Comparison of ENCODE assay signal across 8 cellular contexts in the genomic region with DNA sequence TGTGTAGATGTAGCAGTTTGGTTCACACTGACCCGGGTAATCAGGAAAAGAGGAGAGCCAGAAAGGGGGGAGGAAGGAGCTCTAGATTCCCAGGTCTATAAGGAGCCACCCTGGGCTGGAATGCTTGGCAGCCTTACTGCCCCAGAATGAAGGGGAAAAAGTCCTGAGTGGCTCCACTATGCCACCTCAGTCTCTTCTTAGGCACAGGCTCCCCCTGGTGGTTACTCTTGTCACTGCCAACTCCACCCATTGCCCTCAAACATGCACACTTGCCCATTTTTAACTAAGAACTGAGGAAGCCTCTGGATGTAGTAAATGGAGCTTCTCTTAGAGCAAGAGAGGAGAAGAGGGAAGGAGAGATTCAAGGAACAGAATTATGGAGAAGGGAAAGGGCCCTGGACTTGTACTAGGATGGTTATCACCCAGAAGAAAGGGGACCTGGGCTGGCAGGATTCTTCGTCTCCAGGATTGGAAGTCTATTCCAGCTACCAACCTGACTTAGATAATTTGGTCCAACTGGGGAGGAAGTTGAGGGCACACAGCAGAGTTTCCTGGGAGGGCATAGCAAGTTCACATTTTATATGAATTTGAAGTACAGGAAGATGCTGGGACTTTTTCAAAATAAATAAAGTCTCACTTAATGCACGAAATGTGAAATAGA. TPM values are rescaled to one million over a fixed set of nuclear protein-coding genes. Genes with fewer than 3 reads are reported as not detected.
A peak's percentile ranks its signal among the peaks of the same experiment; 100 is the strongest.
DNase-seq lines count a peak whose midpoint lies in the region; ATAC-seq and TF ChIP-seq lines count a peak whose summit lies in the region.

No MANE protein-coding gene starts in this region.

- peak; percentile 95 for TF ChIP-seq CTCF in LNCAP (IDR thresholded peaks at IDR 0.05)
- TF ChIP-seq CTCF in RWPE1 (conservative IDR thresholded peaks at IDR 0.05; ENCODE audit: low read depth) = peak; percentile 92
- TF ChIP-seq CTCF in testis (IDR thresholded peaks at IDR 0.05) = peak; percentile 72 to 90 (median 87)

- 78 to 87% methylated on average over 3 of the region's 3 CpGs for WGBS in testis, 2 donors

- no peaks in the 10 kb centered on the region for H3K27me3 ChIP-seq in testis

- intact Hi-C loops in activated T-helper 1 cell treated with anti-CD3 and anti-CD28 coated beads, Interleukin-12 subunit alpha, Interleukin-12 subunit beta, Interleukin-2, Interleukin-4 antibody, amounts not matched to agents 30 ng/mL and 10 ng/mL and 1 ng/mL, durations not matched to agents 14 hours and 24 hours and 36 hours (cut with micrococcal nuclease) = loop anchor here (1.0 to 5.0 kb wide), 4 partner anchors 42 to 233 kb away; no protein-coding TSS in a partner anchor
- intact Hi-C loops in testis (cut with DNase I; ENCODE audit: low total_unique reads) = no loop called here

- no peak overlapping the region for H3K27ac Mint-ChIP-seq in activated T-helper 1 cell treated with anti-CD3 and anti-CD28 coated beads, Interleukin-12 subunit alpha, Interleukin-12 subunit beta, Interleukin-2, Interleukin-4 antibody, amounts not matched to agents 30 ng/mL and 10 ng/mL and 1 ng/mL, durations not matched to agents 14 hours and 24 hours and 36 hours

- DNase-seq in GM03348 (ENCODE audit: low spot score) (peak; percentile 90), RWPE1 (ENCODE audit: low spot score) (peak; percentile 74), fibroblast of the conjunctiva (ENCODE audit: low read depth) (peak; percentile 66), nucleus accumbens (lab: John Stamatoyannopoulos, UW) (peak in 53 of 56 donors; percentile 8 to 92 (median 58)), testis (peak; percentile 91)
- DNase-seq in activated T-helper 1 cell treated with anti-CD3 and anti-CD28 coated beads, Interleukin-12 subunit alpha, Interleukin-12 subunit beta, Interleukin-2, Interleukin-4 antibody, amounts not matched to agents 30 ng/mL and 10 ng/mL and 1 ng/mL, durations not matched to agents 14 hours and 24 hours and 36 hours (ENCODE audit: low spot score) = peak; percentile 67

- no peaks in the 10 kb centered on the region for H3K4me1 ChIP-seq in testis

- peaks cover 6% of the 10 kb centered on the region for H3K36me3 Mint-ChIP-seq in activated T-helper 1 cell treated with anti-CD3 and anti-CD28 coated beads, Interleukin-12 subunit alpha, Interleukin-12 subunit beta, Interleukin-2, Interleukin-4 antibody, amounts not matched to agents 30 ng/mL and 10 ng/mL and 1 ng/mL, durations not matched to agents 14 hours and 24 hours and 36 hours (ENCODE audit: low read depth)

- peaks cover 6% of the 10 kb centered on the region for H3K4me1 Mint-ChIP-seq in activated T-helper 1 cell treated with anti-CD3 and anti-CD28 coated beads, Interleukin-12 subunit alpha, Interleukin-12 subunit beta, Interleukin-2, Interleukin-4 antibody, amounts not matched to agents 30 ng/mL and 10 ng/mL and 1 ng/mL, durations not matched to agents 14 hours and 24 hours and 36 hours (ENCODE audit: low read depth)

- no peaks in the 10 kb centered on the region for H3K27me3 Mint-ChIP-seq in activated T-helper 1 cell treated with anti-CD3 and anti-CD28 coated beads, Interleukin-12 subunit alpha, Interleukin-12 subunit beta, Interleukin-2, Interleukin-4 antibody, amounts not matched to agents 30 ng/mL and 10 ng/mL and 1 ng/mL, durations not matched to agents 14 hours and 24 hours and 36 hours (ENCODE audit: insufficient read depth)

- POLR2A ChIA-PET in RWPE1 (lab: Yijun Ruan, JAX; ENCODE audit: low non-redundant PET) = no interaction called here

- H3K9me3 Mint-ChIP-seq in activated T-helper 1 cell treated with anti-CD3 and anti-CD28 coated beads, Interleukin-12 subunit alpha, Interleukin-12 subunit beta, Interleukin-2, Interleukin-4 antibody, amounts not matched to agents 30 ng/mL and 10 ng/mL and 1 ng/mL, durations not matched to agents 14 hours and 24 hours and 36 hours = no peaks in the 10 kb centered on the region

- no peak for TF ChIP-seq POLR2A in testis (IDR thresholded peaks at IDR 0.05)

- no peak for ATAC-seq in HG03571 (IDR thresholded peaks at IDR 0.05; ENCODE audit: unreplicated experiment)

- H3K27ac ChIP-seq in RWPE1 = peak overlapping the region; percentile 6; the same call in 1 of the 2 replicates
- no peak overlapping the region for H3K27ac ChIP-seq in testis

- no peak overlapping the region for H3K4me3 ChIP-seq in testis

- no peaks in the 10 kb centered on the region for H3K36me3 ChIP-seq in testis (ENCODE audit: low read depth, missing control alignments)

- CTCF ChIA-PET in RWPE1 (lab: Yijun Ruan, JAX) = interaction anchor here (0.5 to 3.0 kb wide), 25 partner anchors 8 to 483 kb away, joined by 3 to 19 read pairs (median 3); no protein-coding TSS in a partner anchor

- H3K4me3 Mint-ChIP-seq in activated T-helper 1 cell treated with anti-CD3 and anti-CD28 coated beads, Interleukin-12 subunit alpha, Interleukin-12 subunit beta, Interleukin-2, Interleukin-4 antibody, amounts not matched to agents 30 ng/mL and 10 ng/mL and 1 ng/mL, durations not matched to agents 14 hours and 24 hours and 36 hours = no peak overlapping the region

- H3K9me3 ChIP-seq in testis = no peaks in the 10 kb centered on the region

RNA-seq across cellular contexts. Expression of gene HPS6, which starts 7.8 kb away (rescaled TPM):
- 24.5 and 26.8 TPM in 2 replicates for total RNA-seq in activated T-helper 1 cell treated with anti-CD3 and anti-CD28 coated beads, Interleukin-12 subunit alpha, Interleukin-12 subunit beta, Interleukin-2, Interleukin-4 antibody, amounts not matched to agents 30 ng/mL and 10 ng/mL and 1 ng/mL, durations not matched to agents 14 hours and 24 hours and 36 hours
- total RNA-seq in testis = 10 to 100 TPM; 19.6 to 23.2 TPM
- polyA plus RNA-seq in testis (ENCODE audit: insufficient read depth, low read depth, low replicate concordance) = 9.7 TPM

RNA-seq across cellular contexts. Expression of gene ARMH3, which starts 17.0 kb away (rescaled TPM):
- 21.5 and 24.8 TPM in 2 replicates for total RNA-seq in activated T-helper 1 cell treated with anti-CD3 and anti-CD28 coated beads, Interleukin-12 subunit alpha, Interleukin-12 subunit beta, Interleukin-2, Interleukin-4 antibody, amounts not matched to agents 30 ng/mL and 10 ng/mL and 1 ng/mL, durations not matched to agents 14 hours and 24 hours and 36 hours
- 10 to 100 TPM; 21.6 to 23.7 TPM for total RNA-seq in testis
- 20.2 TPM for polyA plus RNA-seq in testis (ENCODE audit: insufficient read depth, low read depth, low replicate concordance)

RNA-seq across cellular contexts. Expression of gene LDB1, which starts 47.2 kb away (rescaled TPM):
- total RNA-seq in activated T-helper 1 cell treated with anti-CD3 and anti-CD28 coated beads, Interleukin-12 subunit alpha, Interleukin-12 subunit beta, Interleukin-2, Interleukin-4 antibody, amounts not matched to agents 30 ng/mL and 10 ng/mL and 1 ng/mL, durations not matched to agents 14 hours and 24 hours and 36 hours = 78.6 and 87.1 TPM in 2 replicates
- total RNA-seq in testis = 10 to 100 TPM; 80.0 to 90.5 TPM
- polyA plus RNA-seq in testis (ENCODE audit: insufficient read depth, low read depth, low replicate concordance) = 64.2 TPM

RNA-seq across cellular contexts. Expression of gene PPRC1, which starts 59.8 kb away (rescaled TPM):
- total RNA-seq in activated T-helper 1 cell treated with anti-CD3 and anti-CD28 coated beads, Interleukin-12 subunit alpha, Interleukin-12 subunit beta, Interleukin-2, Interleukin-4 antibody, amounts not matched to agents 30 ng/mL and 10 ng/mL and 1 ng/mL, durations not matched to agents 14 hours and 24 hours and 36 hours = 112 and 115 TPM in 2 replicates
- 10 to 100 TPM; 38.7 to 49.1 TPM for total RNA-seq in testis
- polyA plus RNA-seq in testis (ENCODE audit: insufficient read depth, low read depth, low replicate concordance) = 27.0 TPM
